ENCODE assay signal across 15 cellular contexts in genomic region chr9:72947987-72948465, GRCh38. TPM values are rescaled to one million over a fixed set of nuclear protein-coding genes. Genes with fewer than 3 reads are reported as not detected.
DNase-seq lines count a peak whose midpoint lies in the region; ATAC-seq and TF ChIP-seq lines count a peak whose summit lies in the region.
"Had no signal": no experiment of that assay in that cellular context is flagged by ENCODE, and none has a peak within 500 bp of the region (broad histone marks: within the 10 kb centered on the region; RNA-seq: fewer than 3 reads in every experiment).

No MANE protein-coding gene starts in this region.

- H3K4me3 ChIP-seq in Loucy (ENCODE audit: low read length, poor library complexity, severe bottlenecking) (peak overlapping the region; percentile 1), body of pancreas (no peak overlapping the region), right lobe of liver (peak overlapping the region; percentile 7 to 65 (median 54)), stomach (peak overlapping the region; percentile 24 to 54 (median 38))
- no peak overlapping the region for H3K4me3 ChIP-seq in CD4-positive, alpha-beta memory T cell (ENCODE audit: low read length in 2 of 2)
- H3K4me3 ChIP-seq: GM23338 had no signal

- TF ChIP-seq CTCF in Loucy (conservative IDR thresholded peaks at IDR 0.05; ENCODE audit: low read length) (no peak), body of pancreas (IDR thresholded peaks at IDR 0.05) (no peak), right lobe of liver (IDR thresholded peaks at IDR 0.05) (no peak), stomach (IDR thresholded peaks at IDR 0.05) (no peak), nephron progenitor cell (IDR thresholded peaks at IDR 0.05) (no peak)

- H3K27me3 Mint-ChIP-seq in nephron progenitor cell (ENCODE audit: low read depth, poor library complexity) = peaks cover 8% of the 10 kb centered on the region
- peaks cover 10 to 17% of the 10 kb centered on the region in 2 donors for H3K27me3 Mint-ChIP-seq in CD4-positive, alpha-beta memory T cell

- H4K20me1 ChIP-seq in Loucy (ENCODE audit: insufficient read depth, low read length, poor library complexity, severe bottlenecking) = no peaks in the 10 kb centered on the region

- TF ChIP-seq EP300 in stomach (IDR thresholded peaks at IDR 0.05) = no peak

- H3K27ac ChIP-seq in body of pancreas (peak overlapping the region; percentile 75 to 89 (median 82)), right lobe of liver (peak overlapping the region; percentile 73 to 87 (median 78)), stomach (peak overlapping the region; percentile 73 to 91 (median 77))
- H3K27ac ChIP-seq in CD4-positive, alpha-beta memory T cell (ENCODE audit: low read depth, low read length) = no peak overlapping the region
- H3K27ac ChIP-seq: KMS-11 had no signal

- H3K9ac ChIP-seq in Loucy (ENCODE audit: low read depth, low read length, poor library complexity, severe bottlenecking) = peak overlapping the region; percentile 9
- H3K9ac ChIP-seq: KMS-11 had no signal

- no peak overlapping the region for H2AFZ ChIP-seq in Loucy (ENCODE audit: low read length)
- H2AFZ ChIP-seq: GM23338 had no signal

- H3K4me3 Mint-ChIP-seq in nephron progenitor cell = no peak overlapping the region
- H3K4me3 Mint-ChIP-seq in CD4-positive, alpha-beta memory T cell = no peak overlapping the region
- H3K4me3 Mint-ChIP-seq: activated CD8-positive, alpha-beta memory T cell treated with anti-CD3 and anti-CD28 coated beads, Interleukin-2, amount 10 ng/mL, durations not matched to agents 7 days and 5 days; activated naive CD8-positive, alpha-beta T cell; central memory CD8-positive, alpha-beta T cell; GM23338 had no signal

- no peaks in the 10 kb centered on the region for H3F3A ChIP-seq in Loucy (ENCODE audit: low read depth)

- H3K27ac Mint-ChIP-seq in nephron progenitor cell = no peak overlapping the region
- no peak overlapping the region for H3K27ac Mint-ChIP-seq in CD4-positive, alpha-beta memory T cell
- H3K27ac Mint-ChIP-seq: activated CD8-positive, alpha-beta memory T cell treated with anti-CD3 and anti-CD28 coated beads, Interleukin-2, amount 10 ng/mL, durations not matched to agents 7 days and 5 days; activated naive CD8-positive, alpha-beta T cell; GM23338 had no signal

- H3K36me3 Mint-ChIP-seq in nephron progenitor cell (ENCODE audit: low read depth) = no peaks in the 10 kb centered on the region
- no peaks in the 10 kb centered on the region for H3K36me3 Mint-ChIP-seq in CD4-positive, alpha-beta memory T cell
- H3K36me3 Mint-ChIP-seq: activated CD8-positive, alpha-beta memory T cell treated with anti-CD3 and anti-CD28 coated beads, Interleukin-2, amount 10 ng/mL, durations not matched to agents 7 days and 5 days; activated naive CD8-positive, alpha-beta T cell had no signal

- H3K27me3 ChIP-seq in Loucy (ENCODE audit: insufficient read depth, low read length, poor library complexity, severe bottlenecking) (no peaks in the 10 kb centered on the region), body of pancreas (no peaks in the 10 kb centered on the region), right lobe of liver (no peaks in the 10 kb centered on the region), stomach (no peaks in the 10 kb centered on the region)
- H3K27me3 ChIP-seq in CD4-positive, alpha-beta memory T cell (ENCODE audit: insufficient read depth, low read length) = no peaks in the 10 kb centered on the region

- no peaks in the 10 kb centered on the region for H3K9me2 ChIP-seq in Loucy (replicated peaks; ENCODE audit: low read depth, low read length)

- POLR2A ChIA-PET in CD4-positive, alpha-beta memory T cell (lab: Charles Lee; ENCODE audit: partially characterized antibody) = no interaction called here

- intact Hi-C loops in body of pancreas (cut with DNase I) (no loop called here), right lobe of liver (cut with DNase I) (no loop called here), stomach (cut with DNase I; ENCODE audit: low total_unique reads) (no loop called here)
- intact Hi-C loops in CD4-positive, alpha-beta memory T cell (cut with micrococcal nuclease) = no loop called here

- peaks cover 37% of the 10 kb centered on the region for H3K4me1 ChIP-seq in Loucy (ENCODE audit: insufficient read depth, low read length, poor library complexity, severe bottlenecking)
- peaks cover 64% of the 10 kb centered on the region for H3K4me1 ChIP-seq in body of pancreas
- peaks cover 0 to 45% (median 17%) of the 10 kb centered on the region in 4 donors for H3K4me1 ChIP-seq in right lobe of liver
- H3K4me1 ChIP-seq in stomach = peaks cover 18 to 66% (median 43%) of the 10 kb centered on the region in 4 donors
- H3K4me1 ChIP-seq in CD4-positive, alpha-beta memory T cell (ENCODE audit: insufficient read depth, low read length) = no peaks in the 10 kb centered on the region

- 11% methylated on average over 3 of the region's 3 CpGs for WGBS in body of pancreas, 2 donors
- WGBS in right lobe of liver (ENCODE audit: insufficient coverage, low coverage, low lambda C conversion rate, missing lambda C conversion rate) = 14% methylated on average over 3 of the region's 3 CpGs
- WGBS in stomach, 5 donors = 18 to 42% (median 31%) methylated on average over 3 of the region's 3 CpGs

- no peaks in the 10 kb centered on the region for H3K79me2 ChIP-seq in Loucy (ENCODE audit: insufficient read depth, low read length)

- peak in 2 of 4 donors; percentile 18 to 27 for DNase-seq in body of pancreas
- peak in 1 of 3 donors; percentile 50 for DNase-seq in right lobe of liver
- DNase-seq in stomach = no peak
- no peak for DNase-seq in nephron progenitor cell
- no peak for DNase-seq in CD4-positive, alpha-beta memory T cell
- no peak for DNase-seq in iPS-NIHi11 (ENCODE audit: low spot score)
- DNase-seq: activated CD8-positive, alpha-beta memory T cell treated with anti-CD3 and anti-CD28 coated beads, Interleukin-2, amount 10 ng/mL, durations not matched to agents 7 days and 5 days; C1 segment of cervical spinal cord; erythroblast had no signal

- ATAC-seq in body of pancreas = peak; percentile 49
- ATAC-seq in right lobe of liver = peak; percentile 13 to 55 (median 30)
- no peak for ATAC-seq in GM18861 (IDR thresholded peaks at IDR 0.05; ENCODE audit: unreplicated experiment)
- ATAC-seq: activated CD8-positive, alpha-beta memory T cell treated with anti-CD3 and anti-CD28 coated beads, Interleukin-2, amount 10 ng/mL, durations not matched to agents 7 days and 5 days; GM23338 had no signal

- H3K4me2 ChIP-seq in Loucy (ENCODE audit: low read depth, low read length, poor library complexity, severe bottlenecking) = peak overlapping the region; percentile 68
- H3K4me2 ChIP-seq: GM23338, KMS-11 had no signal

- no peaks in the 10 kb centered on the region for H3K4me1 Mint-ChIP-seq in nephron progenitor cell
- H3K4me1 Mint-ChIP-seq in CD4-positive, alpha-beta memory T cell = peaks cover 4 to 10% (median 8%) of the 10 kb centered on the region in 4 donors
- H3K4me1 Mint-ChIP-seq: activated CD8-positive, alpha-beta memory T cell treated with anti-CD3 and anti-CD28 coated beads, Interleukin-2, amount 10 ng/mL, durations not matched to agents 7 days and 5 days; central memory CD8-positive, alpha-beta T cell had no signal

- TF ChIP-seq POLR2A in body of pancreas (IDR thresholded peaks at IDR 0.05) (peak in 2 of 3 donors; percentile 35 to 48), right lobe of liver (IDR thresholded peaks at IDR 0.05) (peak; percentile 15), stomach (IDR thresholded peaks at IDR 0.05) (no peak)

- H3K9me3 ChIP-seq in Loucy (ENCODE audit: insufficient read depth, low read depth, low read length) = no peaks in the 10 kb centered on the region
- H3K9me3 ChIP-seq in body of pancreas = no peaks in the 10 kb centered on the region
- no peaks in the 10 kb centered on the region for H3K9me3 ChIP-seq in right lobe of liver
- no peaks in the 10 kb centered on the region for H3K9me3 ChIP-seq in stomach
- H3K9me3 ChIP-seq in CD4-positive, alpha-beta memory T cell (ENCODE audit: control insufficient read depth in 1 of 2, low read length in 2 of 2) = no peaks in the 10 kb centered on the region

- CTCF ChIA-PET in CD4-positive, alpha-beta memory T cell (lab: Charles Lee; ENCODE audit: partially characterized antibody) = interaction anchor here (1.2 kb wide), 1 partner anchor 179 kb away, joined by 3 read pairs; no protein-coding TSS in a partner anchor

- H3K36me3 ChIP-seq in Loucy (ENCODE audit: insufficient read depth, low read length) (no peaks in the 10 kb centered on the region), body of pancreas (replicated peaks in 1 of 2; ENCODE audit: insufficient read depth in 1 of 2, low read depth in 2 of 2) (no peaks in the 10 kb centered on the region), right lobe of liver (no peaks in the 10 kb centered on the region), stomach (no peaks in the 10 kb centered on the region)
- no peaks in the 10 kb centered on the region for H3K36me3 ChIP-seq in CD4-positive, alpha-beta memory T cell (ENCODE audit: insufficient read depth, low read length)

- H3K9me3 Mint-ChIP-seq in nephron progenitor cell = no peaks in the 10 kb centered on the region
- no peaks in the 10 kb centered on the region for H3K9me3 Mint-ChIP-seq in CD4-positive, alpha-beta memory T cell
- H3K9me3 Mint-ChIP-seq: central memory CD8-positive, alpha-beta T cell; GM23338 had no signal

RNA-seq across cellular contexts. Expression of gene ALDH1A1, which starts 4.8 kb away (rescaled TPM):
- total RNA-seq in body of pancreas = 100 to 1,000 TPM in 1 of 2 donors, 10 to 100 TPM in 1; 87.7 to 184 TPM
- total RNA-seq in right lobe of liver = 1,000 to 10,000 TPM in 1 of 6 experiments, 100 to 1,000 TPM in 5; 309 to 1,702 (median 521) TPM
- total RNA-seq in stomach = 100 to 1,000 TPM in 4 of 5 donors, 10 to 100 TPM in 1; 92.1 to 320 (median 187) TPM
- 100 to 1,000 TPM; 157 to 423 (median 409) TPM for polyA plus RNA-seq in stomach
- total RNA-seq in CD4-positive, alpha-beta memory T cell = 1 to 10 TPM in 1 of 2 experiments, under 1 TPM in 1; 0.44 to 1.2 TPM
- not detected for polyA plus RNA-seq in CD4-positive, alpha-beta memory T cell
- total RNA-seq: activated CD8-positive, alpha-beta memory T cell treated with anti-CD3 and anti-CD28 coated beads, Interleukin-2, amount 10 ng/mL, durations not matched to agents 7 days and 5 days had no signal

Comparison
In these comparisons a context has a peak if more than half of its experiments do, and no peak if none do; other contexts are left out.
1. H3K4me3 ChIP-seq: peak in Loucy (single experiment), right lobe of liver (3 of 3) and stomach (4 of 4); none in body of pancreas (0 of 2) and CD4-positive, alpha-beta memory T cell (0 of 2).
2. POLR2A ChIP-seq: peak in body of pancreas (2 of 3) and right lobe of liver (single experiment); none in stomach (0 of 4).
3. RNA of gene ALDH1A1, which starts 4.8 kb away (total RNA-seq): 309 to 1,702 TPM in right lobe of liver, 92.1 to 320 TPM in stomach and 87.7 to 184 TPM in body of pancreas; 0.44 to 1.2 TPM in CD4-positive, alpha-beta memory T cell; every median in the first group is over 10 times any median in the second.